ENCODE assay signal across 8 cellular contexts in the genomic region with DNA sequence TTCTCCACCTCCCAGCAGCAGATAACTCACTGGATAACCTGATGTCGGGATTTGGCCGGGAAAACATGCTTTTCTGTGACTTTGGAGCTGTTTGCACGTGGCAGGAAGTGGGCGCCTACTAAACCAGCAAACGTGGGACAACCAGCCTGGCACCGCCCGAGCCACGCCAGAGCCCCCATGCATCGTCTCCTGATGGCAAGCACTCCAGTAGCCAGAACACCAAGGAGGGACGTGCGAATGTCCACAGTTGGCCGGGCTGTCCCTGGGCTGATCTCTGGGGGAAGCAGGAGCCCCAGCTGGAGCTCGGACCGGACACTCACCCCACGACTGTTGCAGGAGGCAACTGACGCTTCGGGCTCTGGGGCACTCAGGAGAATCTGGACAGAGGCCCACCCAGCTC. TPM values are rescaled to one million over a fixed set of nuclear protein-coding genes. Genes with fewer than 3 reads are reported as not detected.
"Had no signal": no experiment of that assay in that cellular context is flagged by ENCODE, and none has a peak within 500 bp of the region (broad histone marks: within the 10 kb centered on the region; RNA-seq: fewer than 3 reads in every experiment).

No MANE protein-coding gene starts in this region.

- FAIRE-seq: G401.6, GM12878, GM12891, GM18507, GM19239 had no signal

- H3K4me3 ChIP-seq: GM12878 had no signal

- DNase-seq: GDM1, GF-D8 had no signal

RNA-seq across cellular contexts. Expression of gene ADGRA1, which starts 7.1 kb away (rescaled TPM):
- total RNA-seq: G401, GM12878 had no signal
- polyA plus RNA-seq: GM12878 had no signal
